ENCODE assay signal across 22 cellular contexts in the genomic region with DNA sequence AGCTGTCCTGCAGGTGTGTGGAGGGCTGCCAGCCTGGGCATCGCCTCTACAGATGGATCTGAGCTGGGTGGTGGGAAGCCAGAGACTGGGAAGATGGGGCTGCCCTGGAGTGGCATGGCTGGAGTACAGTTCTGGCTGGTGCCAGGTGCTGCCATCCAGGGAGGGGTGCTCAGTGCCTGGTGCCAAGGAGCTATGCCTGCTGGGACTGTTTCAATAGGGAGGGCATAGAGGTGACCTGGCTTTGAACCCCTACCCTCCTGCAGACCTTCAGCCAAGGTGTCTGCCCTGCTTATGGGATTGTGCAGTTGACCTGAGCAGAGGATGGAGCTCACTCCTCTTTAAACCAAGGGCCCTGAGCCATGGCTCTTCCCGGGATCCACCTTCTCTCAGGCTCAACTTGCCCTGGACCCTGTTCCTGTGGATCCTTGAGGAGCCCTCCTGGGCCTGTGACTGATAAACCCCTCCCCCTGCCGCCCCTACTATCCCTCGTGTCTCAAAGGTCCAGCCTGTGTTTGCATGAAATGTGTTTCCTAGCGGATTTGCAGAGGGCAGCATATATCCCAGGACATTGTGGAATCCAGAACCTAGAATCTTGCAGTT. TPM values are rescaled to one million over a fixed set of nuclear protein-coding genes. Genes with fewer than 3 reads are reported as not detected.
DNase-seq lines count a peak whose midpoint lies in the region; FAIRE-seq and TF ChIP-seq lines count a peak whose summit lies in the region.
"Had no signal": no experiment of that assay in that cellular context is flagged by ENCODE, and none has a peak within 500 bp of the region (broad histone marks: within the 10 kb centered on the region; RNA-seq: fewer than 3 reads in every experiment).

No MANE protein-coding gene starts in this region.

- H2BK12ac ChIP-seq in trophoblast cell (ENCODE audit: low read length): no peak overlapping the region

- H3K9me2 ChIP-seq in Karpas-422 (replicated peaks; ENCODE audit: insufficient read depth, low read length): no peaks in the 10 kb centered on the region

- H3K36me3 ChIP-seq in NT2/D1 (ENCODE audit: insufficient read depth, insufficient read length, low read length) (peaks cover 23% of the 10 kb centered on the region), bronchial epithelial cell (ENCODE audit: control insufficient read depth, insufficient read depth, low read length) (peaks cover 7% of the 10 kb centered on the region), trophoblast cell (ENCODE audit: control insufficient read depth in 1 of 2, insufficient read depth in 2 of 2, low read length in 2 of 2) (peaks cover 6 to 14% of the 10 kb centered on the region in 2 experiments), Karpas-422 (ENCODE audit: insufficient read depth, low read length) (no peaks in the 10 kb centered on the region)

- H2AK5ac ChIP-seq in trophoblast cell (ENCODE audit: low read length): peak overlapping the region; percentile 9

- H3K4me1 ChIP-seq in NT2/D1 (ENCODE audit: insufficient read depth, insufficient read length) (peaks cover 34% of the 10 kb centered on the region), trophoblast cell (ENCODE audit: control insufficient read depth in 1 of 2, insufficient read depth in 2 of 2, low read length in 2 of 2) (peaks cover 7 to 12% of the 10 kb centered on the region in 2 experiments), Karpas-422 (ENCODE audit: low read length) (peaks cover 9% of the 10 kb centered on the region)

- H3K27me3 ChIP-seq in NT2/D1 (ENCODE audit: insufficient read depth, insufficient read length) (no peaks in the 10 kb centered on the region), bronchial epithelial cell (ENCODE audit: control insufficient read depth, insufficient read depth, low read length) (no peaks in the 10 kb centered on the region), trophoblast cell (ENCODE audit: insufficient read depth, low read length) (no peaks in the 10 kb centered on the region), Karpas-422 (ENCODE audit: low read length) (no peaks in the 10 kb centered on the region)
- H3K27me3 ChIP-seq: BE2C had no signal

- H3K4ac ChIP-seq in trophoblast cell (ENCODE audit: low read depth, low read length): no peak overlapping the region

- no peak for TF ChIP-seq CTCF in bronchial epithelial cell (IDR thresholded peaks at IDR 0.05; ENCODE audit: insufficient read depth, low read length, severe bottlenecking)

- H3K23ac ChIP-seq in trophoblast cell (ENCODE audit: low read length): no peak overlapping the region

- H4K8ac ChIP-seq in trophoblast cell (ENCODE audit: low read depth, low read length): no peak overlapping the region

- H3K27ac ChIP-seq in trophoblast cell (ENCODE audit: low read depth, low read length) (no peak overlapping the region), Karpas-422 (ENCODE audit: low read length) (no peak overlapping the region)

- no peak overlapping the region for H3K18ac ChIP-seq in trophoblast cell (ENCODE audit: low read length)

- H4K20me1 ChIP-seq in Karpas-422 (ENCODE audit: insufficient read depth, low read depth, low read length): no peaks in the 10 kb centered on the region

- H3K9me3 ChIP-seq in NT2/D1 (ENCODE audit: insufficient read depth, low read length) (no peaks in the 10 kb centered on the region), trophoblast cell (ENCODE audit: insufficient read depth, low read depth, low read length) (peaks cover 3% of the 10 kb centered on the region), Karpas-422 (ENCODE audit: low read length) (no peaks in the 10 kb centered on the region)
- H3K9me3 ChIP-seq: BE2C had no signal

- no peak overlapping the region for H3K14ac ChIP-seq in trophoblast cell (ENCODE audit: low read length)

- no peak overlapping the region for H3K4me2 ChIP-seq in trophoblast cell (ENCODE audit: low read length)
- no peak overlapping the region for H3K4me2 ChIP-seq in Karpas-422 (ENCODE audit: low read depth, low read length, poor library complexity, severe bottlenecking)

- H2AFZ ChIP-seq in trophoblast cell (ENCODE audit: insufficient read depth, low read length, poor library complexity) (no peak overlapping the region), Karpas-422 (ENCODE audit: low read length) (no peak overlapping the region)

- H4K91ac ChIP-seq in trophoblast cell (ENCODE audit: low read depth, low read length): no peak overlapping the region

- peak; percentile 68 for FAIRE-seq in bronchial epithelial cell (lab: Jason Lieb, UNC)
- FAIRE-seq: A204.1, GM12878, H1, HepG2 had no signal

- H3K9ac ChIP-seq in NT2/D1 (ENCODE audit: insufficient read length, low read depth) (peak overlapping the region; percentile 12), trophoblast cell (ENCODE audit: low read length) (no peak overlapping the region), Karpas-422 (ENCODE audit: low read length) (no peak overlapping the region)

- no CpG with 5 or more reads among the region's 5 CpGs for WGBS in trophoblast cell (ENCODE audit: extremely low coverage, insufficient coverage, insufficient read length)

- H3K79me1 ChIP-seq in trophoblast cell (ENCODE audit: low read length): peaks cover 6% of the 10 kb centered on the region

- H3K4me3 ChIP-seq in NT2/D1 (ENCODE audit: insufficient read length, low read depth) (no peak overlapping the region), bronchial epithelial cell (ENCODE audit: low read depth, low read length) (no peak overlapping the region), trophoblast cell (ENCODE audit: low read depth, low read length) (no peak overlapping the region), Karpas-422 (ENCODE audit: low read length) (no peak overlapping the region)
- H3K4me3 ChIP-seq: GM12878 had no signal

- H3K79me2 ChIP-seq in trophoblast cell (ENCODE audit: control insufficient read depth, insufficient read depth, low read length, poor library complexity) (no peaks in the 10 kb centered on the region), Karpas-422 (ENCODE audit: low read length) (no peaks in the 10 kb centered on the region)

- H4K12ac ChIP-seq in trophoblast cell (ENCODE audit: low read depth, low read length): no peak overlapping the region

- H2BK120ac ChIP-seq in trophoblast cell (ENCODE audit: insufficient read depth, low read length, poor library complexity): no peak overlapping the region

- no peak overlapping the region for H2BK5ac ChIP-seq in trophoblast cell (ENCODE audit: low read depth, low read length, poor library complexity)

- DNase-seq in NT2/D1 (ENCODE audit: low read depth, low spot score) (no peak), bronchial epithelial cell (ENCODE audit: low read depth) (no peak), mesenteric fat pad (ENCODE audit: low spot score) (peak; percentile 82), trophoblast cell (no peak), RKO (ENCODE audit: low spot score) (no peak), Karpas-422 (no peak), dermis blood vessel endothelial cell (no peak)
- DNase-seq: ACHN; BE2C; C1 segment of cervical spinal cord; CD4-positive, CD25-positive, alpha-beta regulatory T cell; CD8-positive, alpha-beta memory T cell; COR-L47; DMS 273 treated with DMSO at 0.1 percent for 48 hours; DMS53; DND-41; EL; H9 had no signal

RNA-seq across cellular contexts. Expression of a gene that starts 48.7 kb away (rescaled TPM):
- total RNA-seq in bronchial epithelial cell (40.8 and 53.2 TPM in 2 replicates), mesenteric fat pad (17.2 TPM), dermis blood vessel endothelial cell (2.1 and 2.4 TPM in 2 replicates)
- 33.5 and 35.1 TPM in 2 replicates for polyA plus RNA-seq in trophoblast cell (2013)
- total RNA-seq in Karpas-422 (2014; rRNA removed; shearing (Covaris generic); ENCODE audit: low replicate concordance): 1.1 TPM in 1 of 2 replicates, not detected in the other
- total RNA-seq: CD4-positive, CD25-positive, alpha-beta regulatory T cell had no signal
- polyA plus RNA-seq: CD4-positive, CD25-positive, alpha-beta regulatory T cell had no signal

RNA-seq across cellular contexts. Expression of a gene that starts 54.3 kb away (rescaled TPM):
- total RNA-seq in bronchial epithelial cell (28.2 TPM in 2 replicates), mesenteric fat pad (57.4 TPM), dermis blood vessel endothelial cell (10.6 and 18.4 TPM in 2 replicates)
- polyA plus RNA-seq in trophoblast cell (2013): 17.6 and 18.9 TPM in 2 replicates
- 25.3 and 26.2 TPM in 2 replicates for total RNA-seq in Karpas-422 (2014; rRNA removed; shearing (Covaris generic); ENCODE audit: low replicate concordance)
